18 cellular contexts compared by ENCODE assay signal in the genomic region with DNA sequence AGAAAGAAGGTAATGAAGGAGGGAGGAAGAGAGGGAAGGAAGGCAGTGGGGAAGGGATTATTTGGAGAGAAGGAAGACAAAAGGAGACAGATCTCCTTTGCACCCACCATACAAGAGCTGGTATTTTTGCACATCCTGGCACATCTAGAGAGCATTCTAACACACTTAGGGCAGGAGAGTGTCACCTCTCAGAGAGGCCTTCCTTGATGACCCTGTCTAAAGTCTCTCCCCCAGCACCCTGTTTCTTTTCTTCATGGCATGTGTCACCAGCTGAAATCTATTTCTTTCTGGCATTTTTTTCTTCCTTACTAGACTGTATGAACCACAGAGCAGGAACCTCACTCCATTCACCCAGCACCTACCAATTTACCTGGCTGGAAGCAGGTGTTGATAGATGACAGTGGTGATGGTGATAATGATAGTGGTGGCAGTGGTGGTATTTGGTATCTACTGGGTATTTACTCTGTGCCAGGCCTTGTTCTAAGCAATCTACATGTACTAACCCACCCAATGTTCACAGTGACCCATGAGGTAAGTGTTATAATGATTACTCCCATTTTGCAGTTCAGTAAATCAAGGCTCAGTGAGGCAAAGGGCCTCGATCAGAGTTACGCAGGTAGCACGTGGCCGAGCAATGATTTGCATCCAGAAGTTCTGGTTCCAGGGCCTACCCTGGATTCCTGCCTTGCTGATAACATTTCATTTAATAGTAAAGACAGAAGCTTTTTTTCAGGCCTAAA.
DNase-seq lines count a peak whose midpoint lies in the region; ATAC-seq and TF ChIP-seq lines count a peak whose summit lies in the region.
"Had no signal": no experiment of that assay in that cellular context is flagged by ENCODE, and none has a peak within 500 bp of the region (broad histone marks: within the 10 kb centered on the region; RNA-seq: fewer than 3 reads in every experiment).

No MANE protein-coding gene starts in this region.

- no peak overlapping the region for H3K4me3 Mint-ChIP-seq in CD4-positive, alpha-beta T cell
- no peak overlapping the region for H3K4me3 Mint-ChIP-seq in activated naive CD8-positive, alpha-beta T cell
- H3K4me3 Mint-ChIP-seq in natural killer cell, result peak overlapping the region; percentile 15
- no peak overlapping the region for H3K4me3 Mint-ChIP-seq in HFFc6

- H3K4me1 Mint-ChIP-seq in CD4-positive, alpha-beta T cell (ENCODE audit: low read depth), result peaks cover 37% of the 10 kb centered on the region
- H3K4me1 Mint-ChIP-seq in activated naive CD8-positive, alpha-beta T cell (ENCODE audit: low read depth), result peaks cover 17% of the 10 kb centered on the region
- peaks cover 57 to 76% of the 10 kb centered on the region in 2 donors for H3K4me1 Mint-ChIP-seq in natural killer cell
- peaks cover 13% of the 10 kb centered on the region for H3K4me1 Mint-ChIP-seq in HFFc6 (ENCODE audit: low read depth)

- peak overlapping the region; percentile 80 for H3K27ac Mint-ChIP-seq in CD4-positive, alpha-beta T cell
- peak overlapping the region; percentile 73 for H3K27ac Mint-ChIP-seq in activated naive CD8-positive, alpha-beta T cell
- H3K27ac Mint-ChIP-seq in natural killer cell (peak overlapping the region; percentile 95 to 100), HFFc6 (no peak overlapping the region)

- DNase-seq in CD4-positive, alpha-beta T cell, result no peak
- peak; percentile 11 for DNase-seq in GM13976 (ENCODE audit: low spot score)
- no peak for DNase-seq in natural killer cell
- DNase-seq in HFFc6, result no peak
- no peak for DNase-seq in NCI-H146 treated with DMSO at 0.1 percent for 48 hours (lab: John Stamatoyannopoulos, UW; ENCODE audit: unreplicated experiment)
- no peak for DNase-seq in NOMO-1 (lab: John Stamatoyannopoulos, UW; ENCODE audit: unreplicated experiment in 2 of 2)
- DNase-seq: activated effector memory CD4-positive, alpha-beta T cell treated with Interleukin-2 at 50 U/mL for 16 hours; Caco-2; cerebellar nuclear complex; effector CD4-positive, alpha-beta T cell; mucosa of descending colon; NCI-H1694 treated with DMSO at 0.1 percent for 48 hours; occipital lobe; stimulated activated CD8-positive, alpha-beta memory T cell treated with anti-CD3 and anti-CD28 coated beads, Interleukin-4, amount 100 ng/mL, for 48 hours; testis had no signal

- H3K27me3 Mint-ChIP-seq in CD4-positive, alpha-beta T cell, result no peaks in the 10 kb centered on the region
- H3K27me3 Mint-ChIP-seq in activated naive CD8-positive, alpha-beta T cell, result no peaks in the 10 kb centered on the region
- H3K27me3 Mint-ChIP-seq in natural killer cell (ENCODE audit: low read depth in 2 of 2), result no peaks in the 10 kb centered on the region
- H3K27me3 Mint-ChIP-seq in HFFc6 (ENCODE audit: insufficient read depth), result no peaks in the 10 kb centered on the region

- H3K9me3 Mint-ChIP-seq in CD4-positive, alpha-beta T cell, result no peaks in the 10 kb centered on the region
- H3K9me3 Mint-ChIP-seq in activated naive CD8-positive, alpha-beta T cell (ENCODE audit: low read depth), result no peaks in the 10 kb centered on the region
- H3K9me3 Mint-ChIP-seq in natural killer cell (no peaks in the 10 kb centered on the region), HFFc6 (no peaks in the 10 kb centered on the region; the same call in 1 of the 2 replicates)

- H3K9me3 ChIP-seq in CD4-positive, alpha-beta T cell (ENCODE audit: control insufficient read depth, low read length), result no peaks in the 10 kb centered on the region
- H3K9me3 ChIP-seq: ascending aorta, Caco-2, mucosa of descending colon, testis had no signal

- intact Hi-C loops in CD4-positive, alpha-beta T cell (cut with DNase I, micrococcal nuclease), result no loop called here
- intact Hi-C loops in natural killer cell (cut with micrococcal nuclease), result no loop called here

- no peak overlapping the region for H3K27ac ChIP-seq in CD4-positive, alpha-beta T cell (ENCODE audit: low read depth, low read length)
- H3K27ac ChIP-seq: RWPE1, testis had no signal

- peaks cover 85% of the 10 kb centered on the region for H3K36me3 Mint-ChIP-seq in CD4-positive, alpha-beta T cell (ENCODE audit: low read depth)
- H3K36me3 Mint-ChIP-seq in activated naive CD8-positive, alpha-beta T cell, result peaks cover 11% of the 10 kb centered on the region
- H3K36me3 Mint-ChIP-seq in natural killer cell (peaks cover 10% of the 10 kb centered on the region), HFFc6 (ENCODE audit: low read depth) (no peaks in the 10 kb centered on the region)

- CTCF ChIA-PET in CD4-positive, alpha-beta T cell (lab: Charles Lee), result interaction anchor here (0.8 to 1.9 kb wide), 2 partner anchors 25 to 131 kb away, joined by 3 to 5 read pairs; partner anchors contain the start of gene NFATC2

- H3K27me3 ChIP-seq in CD4-positive, alpha-beta T cell (ENCODE audit: control insufficient read depth, insufficient read depth, low read length), result no peaks in the 10 kb centered on the region
- H3K27me3 ChIP-seq: ascending aorta, testis had no signal

- in situ Hi-C loops in GM13976 (cut with MboI; ENCODE audit: low sequenced_read_pairs, unreplicated experiment), result no loop called here

- no peak for TF ChIP-seq CTCF in CD4-positive, alpha-beta T cell (IDR thresholded peaks at IDR 0.05)
- TF ChIP-seq CTCF in GM13976 (IDR thresholded peaks at IDR 0.05; ENCODE audit: borderline replicate concordance, control extremely low read depth, extremely low read depth, insufficient read depth, missing control alignments) (no peak), natural killer cell (IDR thresholded peaks at IDR 0.05) (no peak), HFFc6 (IDR thresholded peaks at IDR 0.05) (no peak)

- no peak for ATAC-seq in CD4-positive, alpha-beta T cell (ENCODE audit: poor library complexity)
- peak; percentile 51 to 55 (median 51) for ATAC-seq in natural killer cell
- ATAC-seq: mucosa of descending colon had no signal

- POLR2A ChIA-PET in CD4-positive, alpha-beta T cell (lab: Charles Lee), result no interaction called here
